24 cellular contexts compared by ENCODE assay signal in genomic region chr2:122927710-122928249, GRCh38.
"Had no signal": no experiment of that assay in that cellular context is flagged by ENCODE, and none has a peak within 500 bp of the region (broad histone marks: within the 10 kb centered on the region; RNA-seq: fewer than 3 reads in every experiment).

No MANE protein-coding gene starts in this region.

- DNase-seq: activated CD4-positive, alpha-beta T cell treated with anti-CD3 and anti-CD28 coated beads, Interleukin-2, amount 10 ng/mL, durations not matched to agents 24 days and 14 days; activated CD4-positive, CD25-positive, alpha-beta regulatory T cell; activated CD8-positive, alpha-beta memory T cell treated with anti-CD3 and anti-CD28 coated beads, Interleukin-2, amount 50 U/mL, for 48 hours; activated effector memory CD4-positive, alpha-beta T cell treated with Interleukin-2 at 50 U/mL for 16 hours; activated naive CD4-positive, alpha-beta T cell treated with anti-CD3 and anti-CD28 coated beads, Interleukin-2, amount 10 ng/mL, durations not matched to agents 7 days and 5 days; activated naive CD8-positive, alpha-beta T cell treated with anti-CD3 and anti-CD28 coated beads, Interleukin-2, amount 50 U/mL, for 24 hours; activated T-cell treated with anti-CD3 and anti-CD28 coated beads, Interleukin-2, amount 50 U/mL, for 48 hours; brain microvascular endothelial cell; central memory CD4-positive, alpha-beta T cell; dorsolateral prefrontal cortex; erythroblast; nephron progenitor cell; right cardiac atrium; stimulated activated CD4-positive, alpha-beta T cell treated with anti-CD3 and anti-CD28 coated beads, Interleukin-2, amount 100 ng/mL, for 24 hours; stimulated activated naive CD8-positive, alpha-beta T cell treated with anti-CD3 and anti-CD28 coated beads, Interleukin-15, Interleukin-2, amounts not matched to agents 100 U/mL and 50 U/mL, for 24 hours; T-helper 1 cell; T-helper 9 cell; tibial artery; uterus had no signal

- H3K4me3 Mint-ChIP-seq: activated CD4-positive, alpha-beta T cell treated with anti-CD3 and anti-CD28 coated beads, Interleukin-2, amount 10 ng/mL, durations not matched to agents 24 days and 14 days; activated naive CD4-positive, alpha-beta T cell treated with anti-CD3 and anti-CD28 coated beads, Interleukin-2, amount 10 ng/mL, durations not matched to agents 7 days and 5 days; activated naive CD8-positive, alpha-beta T cell treated with anti-CD3 and anti-CD28 coated beads, Interleukin-2, amount 50 U/mL, for 24 hours; nephron progenitor cell had no signal

- H3K27me3 Mint-ChIP-seq: activated CD4-positive, alpha-beta T cell treated with anti-CD3 and anti-CD28 coated beads, Interleukin-2, amount 10 ng/mL, durations not matched to agents 24 days and 14 days; activated naive CD4-positive, alpha-beta T cell treated with anti-CD3 and anti-CD28 coated beads, Interleukin-2, amount 10 ng/mL, durations not matched to agents 7 days and 5 days; activated naive CD8-positive, alpha-beta T cell treated with anti-CD3 and anti-CD28 coated beads, Interleukin-2, amount 50 U/mL, for 24 hours; progenitor cell of endocrine pancreas had no signal

- ATAC-seq: activated naive CD8-positive, alpha-beta T cell treated with anti-CD3 and anti-CD28 coated beads, Interleukin-2, amount 50 U/mL, for 24 hours; right cardiac atrium; stimulated activated naive CD8-positive, alpha-beta T cell treated with anti-CD3 and anti-CD28 coated beads, Interleukin-15, Interleukin-2, amounts not matched to agents 100 U/mL and 50 U/mL, for 24 hours had no signal

- FAIRE-seq: colon, endometrium, keratinocyte had no signal

- H3K36me3 ChIP-seq: brain microvascular endothelial cell, tibial artery, uterus had no signal

- H3K27ac ChIP-seq: brain microvascular endothelial cell, tibial artery, uterus had no signal

- H3K27ac Mint-ChIP-seq: activated CD4-positive, alpha-beta T cell treated with anti-CD3 and anti-CD28 coated beads, Interleukin-2, amount 10 ng/mL, durations not matched to agents 24 days and 14 days; activated naive CD4-positive, alpha-beta T cell treated with anti-CD3 and anti-CD28 coated beads, Interleukin-2, amount 10 ng/mL, durations not matched to agents 7 days and 5 days; activated naive CD8-positive, alpha-beta T cell treated with anti-CD3 and anti-CD28 coated beads, Interleukin-2, amount 50 U/mL, for 24 hours; nephron progenitor cell; progenitor cell of endocrine pancreas had no signal

- H3K27me3 ChIP-seq: brain microvascular endothelial cell, dorsolateral prefrontal cortex, tibial artery, uterus had no signal

- H3K4me1 Mint-ChIP-seq: activated CD4-positive, alpha-beta T cell treated with anti-CD3 and anti-CD28 coated beads, Interleukin-2, amount 10 ng/mL, durations not matched to agents 24 days and 14 days; activated naive CD4-positive, alpha-beta T cell treated with anti-CD3 and anti-CD28 coated beads, Interleukin-2, amount 10 ng/mL, durations not matched to agents 7 days and 5 days; activated naive CD8-positive, alpha-beta T cell treated with anti-CD3 and anti-CD28 coated beads, Interleukin-2, amount 50 U/mL, for 24 hours; nephron progenitor cell had no signal

- H3K4me1 ChIP-seq: tibial artery, uterus had no signal

- H3K36me3 Mint-ChIP-seq: activated naive CD4-positive, alpha-beta T cell treated with anti-CD3 and anti-CD28 coated beads, Interleukin-2, amount 10 ng/mL, durations not matched to agents 7 days and 5 days had no signal

- H3K9me3 ChIP-seq: uterus had no signal

- H3K4me3 ChIP-seq: dorsolateral prefrontal cortex, lung, tibial artery, uterus had no signal
